ENCODE assay signal across 9 cellular contexts in the genomic region with DNA sequence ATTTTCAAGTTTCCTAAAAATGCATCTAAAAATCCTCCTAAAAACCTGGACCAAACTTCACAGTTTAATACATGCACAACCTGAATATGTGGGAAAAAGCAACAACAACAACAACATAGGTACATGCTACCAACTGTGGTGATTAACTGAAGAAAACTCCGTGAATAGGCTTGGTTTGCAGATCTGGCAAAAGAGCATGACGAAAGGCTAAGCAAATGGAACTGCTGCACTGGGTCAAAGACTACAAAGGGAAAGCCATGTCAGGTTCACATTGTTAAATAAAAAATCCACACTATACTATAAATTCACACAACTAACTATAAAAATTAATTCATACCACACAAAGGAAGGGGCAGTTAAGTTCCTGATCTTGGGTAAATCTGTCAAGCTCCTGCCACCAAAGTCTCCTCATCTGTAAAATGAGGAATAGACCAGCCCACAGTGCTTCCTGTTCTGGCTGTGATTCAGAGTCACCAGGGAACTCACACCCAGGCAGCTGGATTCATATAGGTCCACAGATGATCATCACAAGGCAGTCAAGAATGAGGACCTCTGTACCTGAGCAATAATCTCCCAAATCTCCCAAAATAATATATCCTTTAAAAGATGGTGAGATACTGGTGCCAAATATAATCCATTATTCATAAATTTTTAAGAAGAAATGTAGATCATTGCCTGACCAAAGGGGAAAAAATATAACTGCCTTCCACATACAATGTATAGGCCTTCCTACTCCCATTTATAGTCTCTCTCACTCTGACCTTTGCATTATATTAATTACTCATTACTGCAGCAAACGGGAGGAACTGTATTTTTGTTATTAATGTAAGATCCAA. TPM values are rescaled to one million over a fixed set of nuclear protein-coding genes. Genes with fewer than 3 reads are reported as not detected.
A peak's percentile ranks its signal among the peaks of the same experiment; 100 is the strongest.
DNase-seq lines count a peak whose midpoint lies in the region; ATAC-seq and TF ChIP-seq lines count a peak whose summit lies in the region.
"Had no signal": no experiment of that assay in that cellular context is flagged by ENCODE, and none has a peak within 500 bp of the region (broad histone marks: within the 10 kb centered on the region; RNA-seq: fewer than 3 reads in every experiment).

No MANE protein-coding gene starts in this region.

- H3K9me3 Mint-ChIP-seq in activated CD4-positive, alpha-beta memory T cell treated with anti-CD3 and anti-CD28 coated beads for 36 hours = no peaks in the 10 kb centered on the region
- no peaks in the 10 kb centered on the region for H3K9me3 Mint-ChIP-seq in activated CD4-positive, alpha-beta memory T cell treated with anti-CD3 and anti-CD28 coated beads, Interleukin-2, amount 10 ng/mL, durations not matched to agents 7 days and 5 days
- H3K9me3 Mint-ChIP-seq in T-cell = no peaks in the 10 kb centered on the region
- no peaks in the 10 kb centered on the region for H3K9me3 Mint-ChIP-seq in stimulated activated naive CD8-positive, alpha-beta T cell treated with anti-CD3 and anti-CD28 coated beads, Interleukin-15, amount 100 ng/mL, for 72 hours

- H3K27me3 Mint-ChIP-seq in activated CD4-positive, alpha-beta memory T cell treated with anti-CD3 and anti-CD28 coated beads for 36 hours = no peaks in the 10 kb centered on the region
- H3K27me3 Mint-ChIP-seq in activated CD4-positive, alpha-beta memory T cell treated with anti-CD3 and anti-CD28 coated beads, Interleukin-2, amount 10 ng/mL, durations not matched to agents 7 days and 5 days = peaks cover 14% of the 10 kb centered on the region
- no peaks in the 10 kb centered on the region for H3K27me3 Mint-ChIP-seq in T-cell
- no peaks in the 10 kb centered on the region for H3K27me3 Mint-ChIP-seq in stimulated activated naive CD8-positive, alpha-beta T cell treated with anti-CD3 and anti-CD28 coated beads, Interleukin-15, amount 100 ng/mL, for 72 hours
- H3K27me3 Mint-ChIP-seq: activated naive CD8-positive, alpha-beta T cell had no signal

- no peak for ATAC-seq in T-cell (replicated peaks in 1 of 4)
- peak; percentile 70 for ATAC-seq in stimulated activated naive CD8-positive, alpha-beta T cell treated with anti-CD3 and anti-CD28 coated beads, Interleukin-15, amount 100 ng/mL, for 72 hours
- no peak for ATAC-seq in GM18519 (IDR thresholded peaks at IDR 0.05; ENCODE audit: low FRiP score, unreplicated experiment)

- intact Hi-C loops in activated CD4-positive, alpha-beta memory T cell treated with anti-CD3 and anti-CD28 coated beads for 36 hours (cut with micrococcal nuclease) = loop anchor here (1.0 kb wide), 1 partner anchor 33 kb away; no protein-coding TSS in a partner anchor

- H3K36me3 Mint-ChIP-seq in activated CD4-positive, alpha-beta memory T cell treated with anti-CD3 and anti-CD28 coated beads for 36 hours = no peaks in the 10 kb centered on the region
- H3K36me3 Mint-ChIP-seq in activated CD4-positive, alpha-beta memory T cell treated with anti-CD3 and anti-CD28 coated beads, Interleukin-2, amount 10 ng/mL, durations not matched to agents 7 days and 5 days (ENCODE audit: low read depth) = peaks cover 8% of the 10 kb centered on the region
- H3K36me3 Mint-ChIP-seq in T-cell = no peaks in the 10 kb centered on the region
- H3K36me3 Mint-ChIP-seq: activated naive CD8-positive, alpha-beta T cell had no signal

- H3K27ac ChIP-seq in right atrium auricular region = peak overlapping the region; percentile 64 to 73

- no peak overlapping the region for H3K27ac Mint-ChIP-seq in activated CD4-positive, alpha-beta memory T cell treated with anti-CD3 and anti-CD28 coated beads for 36 hours
- H3K27ac Mint-ChIP-seq in activated CD4-positive, alpha-beta memory T cell treated with anti-CD3 and anti-CD28 coated beads, Interleukin-2, amount 10 ng/mL, durations not matched to agents 7 days and 5 days = no peak overlapping the region
- H3K27ac Mint-ChIP-seq in T-cell = peak overlapping the region; percentile 24 to 77
- no peak overlapping the region for H3K27ac Mint-ChIP-seq in stimulated activated naive CD8-positive, alpha-beta T cell treated with anti-CD3 and anti-CD28 coated beads, Interleukin-15, amount 100 ng/mL, for 72 hours
- H3K27ac Mint-ChIP-seq: activated naive CD8-positive, alpha-beta T cell had no signal

- DNase-seq in activated CD4-positive, alpha-beta memory T cell treated with anti-CD3 and anti-CD28 coated beads for 36 hours = peak; percentile 51
- DNase-seq in activated CD4-positive, alpha-beta memory T cell treated with anti-CD3 and anti-CD28 coated beads, Interleukin-2, amount 10 ng/mL, durations not matched to agents 7 days and 5 days = no peak
- DNase-seq in T-cell (no peak), right atrium auricular region (ENCODE audit: low spot score) (no peak), amygdala (lab: John Stamatoyannopoulos, UW) (no peak)
- no peak for DNase-seq in stimulated activated naive CD8-positive, alpha-beta T cell treated with anti-CD3 and anti-CD28 coated beads, Interleukin-15, amount 100 ng/mL, for 72 hours
- DNase-seq in central memory CD4-positive, alpha-beta T cell = no peak

- no peaks in the 10 kb centered on the region for H3K9me3 ChIP-seq in right atrium auricular region

- peaks cover 0 to 82% of the 10 kb centered on the region in 2 donors for H3K4me1 ChIP-seq in right atrium auricular region

- no peak overlapping the region for H3K4me3 ChIP-seq in right atrium auricular region

- H3K4me3 Mint-ChIP-seq in activated CD4-positive, alpha-beta memory T cell treated with anti-CD3 and anti-CD28 coated beads for 36 hours = no peak overlapping the region
- no peak overlapping the region for H3K4me3 Mint-ChIP-seq in activated CD4-positive, alpha-beta memory T cell treated with anti-CD3 and anti-CD28 coated beads, Interleukin-2, amount 10 ng/mL, durations not matched to agents 7 days and 5 days
- no peak overlapping the region for H3K4me3 Mint-ChIP-seq in T-cell
- peak overlapping the region in 1 of 2 donors; percentile 46 for H3K4me3 Mint-ChIP-seq in stimulated activated naive CD8-positive, alpha-beta T cell treated with anti-CD3 and anti-CD28 coated beads, Interleukin-15, amount 100 ng/mL, for 72 hours
- H3K4me3 Mint-ChIP-seq: activated naive CD8-positive, alpha-beta T cell had no signal

- POLR2A ChIA-PET in activated CD4-positive, alpha-beta memory T cell treated with anti-CD3 and anti-CD28 coated beads for 36 hours (lab: Charles Lee) = interaction anchor here (1.2 to 2.0 kb wide), 3 partner anchors 28 to 60 kb away, joined by 4 to 14 read pairs (median 8); no protein-coding TSS in a partner anchor
- POLR2A ChIA-PET in activated CD4-positive, alpha-beta memory T cell treated with anti-CD3 and anti-CD28 coated beads, Interleukin-2, amount 10 ng/mL, durations not matched to agents 7 days and 5 days (lab: Charles Lee) = interaction anchor here (1.0 kb wide), 1 partner anchor 33 kb away, joined by 3 read pairs; no protein-coding TSS in a partner anchor
- POLR2A ChIA-PET in T-cell (lab: Charles Lee) = interaction anchor here in 1 of 2 donors (0.6 kb wide), 1 partner anchor 1851 kb away, joined by 3 read pairs; no protein-coding TSS in a partner anchor

- CTCF ChIA-PET in activated CD4-positive, alpha-beta memory T cell treated with anti-CD3 and anti-CD28 coated beads for 36 hours (lab: Charles Lee) = interaction anchor here (0.7 to 2.6 kb wide), 5 partner anchors 11 to 79 kb away, joined by 3 to 13 read pairs (median 4); no protein-coding TSS in a partner anchor
- CTCF ChIA-PET in activated CD4-positive, alpha-beta memory T cell treated with anti-CD3 and anti-CD28 coated beads, Interleukin-2, amount 10 ng/mL, durations not matched to agents 7 days and 5 days (lab: Charles Lee) = interaction anchor here (1.3 kb wide), 1 partner anchor 37 kb away, joined by 4 read pairs; no protein-coding TSS in a partner anchor
- CTCF ChIA-PET in T-cell (lab: Charles Lee) = interaction anchor here in 1 of 2 donors (0.5 to 0.6 kb wide), 2 partner anchors 76 to 102 kb away, joined by 3 read pairs; no protein-coding TSS in a partner anchor

- H3K27me3 ChIP-seq in right atrium auricular region = no peaks in the 10 kb centered on the region

- H3K36me3 ChIP-seq in right atrium auricular region = no peaks in the 10 kb centered on the region

- peaks cover 41% of the 10 kb centered on the region for H3K4me1 Mint-ChIP-seq in activated CD4-positive, alpha-beta memory T cell treated with anti-CD3 and anti-CD28 coated beads for 36 hours (ENCODE audit: low read depth)
- H3K4me1 Mint-ChIP-seq in activated CD4-positive, alpha-beta memory T cell treated with anti-CD3 and anti-CD28 coated beads, Interleukin-2, amount 10 ng/mL, durations not matched to agents 7 days and 5 days = peaks cover 30% of the 10 kb centered on the region
- peaks cover 9 to 19% (median 15%) of the 10 kb centered on the region in 3 donors for H3K4me1 Mint-ChIP-seq in T-cell
- peaks cover 43% of the 10 kb centered on the region for H3K4me1 Mint-ChIP-seq in stimulated activated naive CD8-positive, alpha-beta T cell treated with anti-CD3 and anti-CD28 coated beads, Interleukin-15, amount 100 ng/mL, for 72 hours

- TF ChIP-seq CTCF in right atrium auricular region (IDR thresholded peaks at IDR 0.05) = no peak

RNA-seq across cellular contexts. Expression of a gene that starts 7.0 kb away (rescaled TPM):
- 10 to 100 TPM; 62.1 to 70.9 TPM for total RNA-seq in activated CD4-positive, alpha-beta memory T cell treated with anti-CD3 and anti-CD28 coated beads for 36 hours
- 10 to 100 TPM; 30.9 to 35.7 TPM for total RNA-seq in activated CD4-positive, alpha-beta memory T cell treated with anti-CD3 and anti-CD28 coated beads, Interleukin-2, amount 10 ng/mL, durations not matched to agents 7 days and 5 days
- 10 to 100 TPM in 1 of 5 donors, 1 to 10 TPM in 4; 7.4 to 11.4 (median 8.7) TPM for total RNA-seq in T-cell
- 10 to 100 TPM; 59.6 to 70.7 TPM for total RNA-seq in right atrium auricular region

Comparison
In these comparisons a context has a peak if more than half of its experiments do, and no peak if none do; other contexts are left out.
1. H3K27ac Mint-ChIP-seq: peak in T-cell (2 of 2); none in activated CD4-positive, alpha-beta memory T cell treated with anti-CD3 and anti-CD28 coated beads for 36 hours (single experiment), activated CD4-positive, alpha-beta memory T cell treated with anti-CD3 and anti-CD28 coated beads, Interleukin-2, amount 10 ng/mL, durations not matched to agents 7 days and 5 days (single experiment) and stimulated activated naive CD8-positive, alpha-beta T cell treated with anti-CD3 and anti-CD28 coated beads, Interleukin-15, amount 100 ng/mL, for 72 hours (0 of 2).